In the genomic region with DNA sequence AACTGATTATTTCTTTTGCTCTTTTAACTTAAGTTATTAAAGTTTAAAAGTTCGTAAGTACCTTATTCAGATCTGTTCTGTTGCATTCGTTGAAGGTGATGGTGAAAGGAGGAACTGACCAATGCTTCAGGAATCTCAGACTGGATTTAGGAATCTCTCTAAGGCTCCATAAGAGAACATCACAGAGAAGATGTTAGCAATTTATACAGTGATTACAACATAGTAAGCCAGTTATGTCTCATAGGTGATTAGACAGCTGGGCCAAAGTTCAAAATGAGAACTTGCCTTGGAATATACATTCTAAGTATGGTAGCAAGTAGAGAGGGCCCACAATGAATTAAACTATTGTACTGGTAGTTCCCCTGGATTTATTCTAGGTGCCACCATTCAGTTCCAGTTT, we compare ENCODE assay signal across 1 cellular context.
TF ChIP-seq lines count a peak whose summit lies in the region.

No MANE protein-coding gene starts in this region.

TF ChIP-seq in GM12878, 131 proteins besides CTCF, POLR2A, EP300 and RAD21:
- TF ChIP-seq CHD1 (IDR thresholded peaks at IDR 0.05; ENCODE audit: low read depth, low read length): no peak
- TF ChIP-seq MLLT1 (IDR thresholded peaks at IDR 0.05): no peak
- no peak for TF ChIP-seq ASH2L (IDR thresholded peaks at IDR 0.05; ENCODE audit: borderline replicate concordance, low read depth)
- TF ChIP-seq NR2C1 (IDR thresholded peaks at IDR 0.05): no peak
- TF ChIP-seq, protein P1, sequence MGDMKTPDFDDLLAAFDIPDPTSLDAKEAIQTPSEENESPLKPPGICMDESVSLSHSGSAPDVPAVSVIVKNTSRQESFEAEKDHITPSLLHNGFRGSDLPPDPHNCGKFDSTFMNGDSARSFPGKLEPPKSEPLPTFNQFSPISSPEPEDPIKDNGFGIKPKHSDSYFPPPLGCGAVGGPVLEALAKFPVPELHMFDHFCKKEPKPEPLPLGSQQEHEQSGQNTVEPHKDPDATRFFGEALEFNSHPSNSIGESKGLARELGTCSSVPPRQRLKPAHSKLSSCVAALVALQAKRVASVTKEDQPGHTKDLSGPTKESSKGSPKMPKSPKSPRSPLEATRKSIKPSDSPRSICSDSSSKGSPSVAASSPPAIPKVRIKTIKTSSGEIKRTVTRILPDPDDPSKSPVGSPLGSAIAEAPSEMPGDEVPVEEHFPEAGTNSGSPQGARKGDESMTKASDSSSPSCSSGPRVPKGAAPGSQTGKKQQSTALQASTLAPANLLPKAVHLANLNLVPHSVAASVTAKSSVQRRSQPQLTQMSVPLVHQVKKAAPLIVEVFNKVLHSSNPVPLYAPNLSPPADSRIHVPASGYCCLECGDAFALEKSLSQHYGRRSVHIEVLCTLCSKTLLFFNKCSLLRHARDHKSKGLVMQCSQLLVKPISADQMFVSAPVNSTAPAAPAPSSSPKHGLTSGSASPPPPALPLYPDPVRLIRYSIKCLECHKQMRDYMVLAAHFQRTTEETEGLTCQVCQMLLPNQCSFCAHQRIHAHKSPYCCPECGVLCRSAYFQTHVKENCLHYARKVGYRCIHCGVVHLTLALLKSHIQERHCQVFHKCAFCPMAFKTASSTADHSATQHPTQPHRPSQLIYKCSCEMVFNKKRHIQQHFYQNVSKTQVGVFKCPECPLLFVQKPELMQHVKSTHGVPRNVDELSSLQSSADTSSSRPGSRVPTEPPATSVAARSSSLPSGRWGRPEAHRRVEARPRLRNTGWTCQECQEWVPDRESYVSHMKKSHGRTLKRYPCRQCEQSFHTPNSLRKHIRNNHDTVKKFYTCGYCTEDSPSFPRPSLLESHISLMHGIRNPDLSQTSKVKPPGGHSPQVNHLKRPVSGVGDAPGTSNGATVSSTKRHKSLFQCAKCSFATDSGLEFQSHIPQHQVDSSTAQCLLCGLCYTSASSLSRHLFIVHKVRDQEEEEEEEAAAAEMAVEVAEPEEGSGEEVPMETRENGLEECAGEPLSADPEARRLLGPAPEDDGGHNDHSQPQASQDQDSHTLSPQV (IDR thresholded peaks at IDR 0.05): no peak
- TF ChIP-seq ZNF622 (IDR thresholded peaks at IDR 0.05): no peak
- no peak for TF ChIP-seq MYC (IDR thresholded peaks at IDR 0.05; ENCODE audit: insufficient read depth, insufficient read length, insufficient replicate concordance, low read length, severe bottlenecking)
- no peak for TF ChIP-seq MTA2 (IDR thresholded peaks at IDR 0.05; ENCODE audit: low read depth)
- TF ChIP-seq, protein P2, sequence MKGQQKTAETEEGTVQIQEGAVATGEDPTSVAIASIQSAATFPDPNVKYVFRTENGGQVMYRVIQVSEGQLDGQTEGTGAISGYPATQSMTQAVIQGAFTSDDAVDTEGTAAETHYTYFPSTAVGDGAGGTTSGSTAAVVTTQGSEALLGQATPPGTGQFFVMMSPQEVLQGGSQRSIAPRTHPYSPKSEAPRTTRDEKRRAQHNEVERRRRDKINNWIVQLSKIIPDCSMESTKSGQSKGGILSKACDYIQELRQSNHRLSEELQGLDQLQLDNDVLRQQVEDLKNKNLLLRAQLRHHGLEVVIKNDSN (IDR thresholded peaks at IDR 0.05; ENCODE audit: borderline replicate concordance, extremely low read length, insufficient read depth, low read depth, low read length): no peak
- no peak for TF ChIP-seq CBFB (IDR thresholded peaks at IDR 0.05; ENCODE audit: low read depth)
- TF ChIP-seq ZNF274 (IDR thresholded peaks at IDR 0.05; ENCODE audit: insufficient read depth, insufficient read length): no peak
- TF ChIP-seq CEBPZ (IDR thresholded peaks at IDR 0.05; ENCODE audit: low read depth, low read length): no peak
- no peak for TF ChIP-seq RCOR1 (conservative IDR thresholded peaks at IDR 0.05; ENCODE audit: low read depth, low read length)
- no peak for TF ChIP-seq JUND (IDR thresholded peaks at IDR 0.05; ENCODE audit: low read depth, low read length)
- no peak for TF ChIP-seq DPF2 (IDR thresholded peaks at IDR 0.05)
- TF ChIP-seq MYB (IDR thresholded peaks at IDR 0.05; ENCODE audit: borderline replicate concordance, low read depth, low read length): no peak
- no peak for TF ChIP-seq SMAD1 (IDR thresholded peaks at IDR 0.05; ENCODE audit: low read depth, partially characterized antibody)
- no peak for TF ChIP-seq YY1 (IDR thresholded peaks at IDR 0.05; ENCODE audit: low read depth, low read length)
TF ChIP-seq in GM12878: peak in this region for 0.
